ENCODE assay signal across 20 cellular contexts in the genomic region with DNA sequence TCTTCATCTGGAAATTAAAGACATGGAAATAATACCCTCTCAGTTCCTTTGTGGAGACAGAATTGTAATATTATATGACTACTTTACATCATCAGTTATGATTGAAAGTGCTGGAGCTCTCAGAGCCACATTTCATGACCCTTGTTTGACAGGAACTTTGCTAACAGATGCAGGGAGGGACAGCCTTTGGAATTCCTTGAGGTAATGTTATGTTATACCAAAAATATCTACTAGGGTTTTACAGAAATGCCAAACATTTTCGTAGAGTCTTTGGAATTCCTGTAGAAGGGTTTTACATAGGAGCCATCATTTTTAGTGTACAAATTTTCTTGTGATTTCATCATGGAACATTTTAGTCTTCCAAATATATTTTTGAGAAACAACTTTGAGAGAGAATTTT. TPM values are rescaled to one million over a fixed set of nuclear protein-coding genes. Genes with fewer than 3 reads are reported as not detected.
A peak's percentile ranks its signal among the peaks of the same experiment; 100 is the strongest.
DNase-seq lines count a peak whose midpoint lies in the region; ATAC-seq and TF ChIP-seq lines count a peak whose summit lies in the region.
"Had no signal": no experiment of that assay in that cellular context is flagged by ENCODE, and none has a peak within 500 bp of the region (broad histone marks: within the 10 kb centered on the region; RNA-seq: fewer than 3 reads in every experiment).

No MANE protein-coding gene starts in this region.

- H3K27me3 Mint-ChIP-seq in type B pancreatic cell: peaks cover 3% of the 10 kb centered on the region
- H3K27me3 Mint-ChIP-seq: stimulated activated memory B cell treated with anti-CD40 and anti-IgM and Interleukin-4, amounts not matched to agents 10 μg/mL and 1 μg/mL and 100 μg/mL, for 72 hours had no signal

- H3K4me3 Mint-ChIP-seq in type B pancreatic cell: peak overlapping the region; percentile 17
- H3K4me3 Mint-ChIP-seq: stimulated activated memory B cell treated with anti-CD40 and anti-IgM and Interleukin-4, amounts not matched to agents 10 μg/mL and 1 μg/mL and 100 μg/mL, for 72 hours had no signal

- H3K4me3 ChIP-seq in cardiac fibroblast (replicated peaks in 1 of 2; ENCODE audit: low read depth in 2 of 2, low read length in 2 of 2): no peak overlapping the region
- H3K4me3 ChIP-seq: lung, transverse colon had no signal

- ATAC-seq in HG02759 (IDR thresholded peaks at IDR 0.05; ENCODE audit: unreplicated experiment) (no peak), HG02763 (IDR thresholded peaks at IDR 0.05; ENCODE audit: unreplicated experiment) (no peak), GM18867 (IDR thresholded peaks at IDR 0.05; ENCODE audit: unreplicated experiment) (no peak)
- ATAC-seq: stimulated activated memory B cell treated with anti-CD40 and anti-IgM and Interleukin-4, amounts not matched to agents 10 μg/mL and 1 μg/mL and 100 μg/mL, for 72 hours had no signal

- no peaks in the 10 kb centered on the region for H3K36me3 Mint-ChIP-seq in type B pancreatic cell
- H3K36me3 Mint-ChIP-seq: stimulated activated memory B cell treated with anti-CD40 and anti-IgM and Interleukin-4, amounts not matched to agents 10 μg/mL and 1 μg/mL and 100 μg/mL, for 72 hours had no signal

- peak overlapping the region; percentile 79 for H3K27ac Mint-ChIP-seq in type B pancreatic cell
- H3K27ac Mint-ChIP-seq: stimulated activated memory B cell treated with anti-CD40 and anti-IgM and Interleukin-4, amounts not matched to agents 10 μg/mL and 1 μg/mL and 100 μg/mL, for 72 hours had no signal

- no peaks in the 10 kb centered on the region for H3K9me3 Mint-ChIP-seq in type B pancreatic cell

- TF ChIP-seq CTCF in cardiac fibroblast (IDR thresholded peaks at IDR 0.05; ENCODE audit: low read depth, low read length) (no peak), type B pancreatic cell (conservative IDR thresholded peaks at IDR 0.05) (no peak)

- peak; percentile 84 for DNase-seq in HS-27A (ENCODE audit: low read depth)
- DNase-seq in cardiac fibroblast (ENCODE audit: low read depth in 2 of 2): peak; percentile 50 to 64
- peak; percentile 57 for DNase-seq in iris pigment epithelial cell (ENCODE audit: low read depth)
- DNase-seq in type B pancreatic cell (ENCODE audit: extremely low spot score, unreplicated experiment): no peak
- no peak for DNase-seq in NCI-H1092 (lab: John Stamatoyannopoulos, UW)
- DNase-seq: activated CD4-positive, CD25-positive, alpha-beta regulatory T cell; activated CD8-positive, alpha-beta memory T cell treated with anti-CD3 and anti-CD28 coated beads for 24 hours; amygdala; H7; head of caudate nucleus; Karpas-422; NCI-H1417 treated with DMSO at 0.1 percent for 48 hours; SHP77 treated with DMSO at 0.1 percent for 48 hours; transverse colon had no signal

- H3K4me1 Mint-ChIP-seq in type B pancreatic cell (ENCODE audit: unreplicated experiment): peaks cover 15% of the 10 kb centered on the region
- H3K4me1 Mint-ChIP-seq: stimulated activated memory B cell treated with anti-CD40 and anti-IgM and Interleukin-4, amounts not matched to agents 10 μg/mL and 1 μg/mL and 100 μg/mL, for 72 hours had no signal

RNA-seq across cellular contexts. Expression of a gene that starts 57.4 kb away (rescaled TPM):
- 5.8 and 8.1 TPM in 2 replicates for total RNA-seq in type B pancreatic cell (ENCODE audit: low replicate concordance)
- total RNA-seq: NCI-H460 had no signal

Comparison
In these comparisons a context has a peak if more than half of its experiments do, and no peak if none do; other contexts are left out.
1. DNase-seq: peak in HS-27A (single experiment), cardiac fibroblast (2 of 2) and iris pigment epithelial cell (single experiment); none in type B pancreatic cell (single experiment) and NCI-H1092 (single experiment).